8 cellular contexts compared by ENCODE assay signal in the genomic region with DNA sequence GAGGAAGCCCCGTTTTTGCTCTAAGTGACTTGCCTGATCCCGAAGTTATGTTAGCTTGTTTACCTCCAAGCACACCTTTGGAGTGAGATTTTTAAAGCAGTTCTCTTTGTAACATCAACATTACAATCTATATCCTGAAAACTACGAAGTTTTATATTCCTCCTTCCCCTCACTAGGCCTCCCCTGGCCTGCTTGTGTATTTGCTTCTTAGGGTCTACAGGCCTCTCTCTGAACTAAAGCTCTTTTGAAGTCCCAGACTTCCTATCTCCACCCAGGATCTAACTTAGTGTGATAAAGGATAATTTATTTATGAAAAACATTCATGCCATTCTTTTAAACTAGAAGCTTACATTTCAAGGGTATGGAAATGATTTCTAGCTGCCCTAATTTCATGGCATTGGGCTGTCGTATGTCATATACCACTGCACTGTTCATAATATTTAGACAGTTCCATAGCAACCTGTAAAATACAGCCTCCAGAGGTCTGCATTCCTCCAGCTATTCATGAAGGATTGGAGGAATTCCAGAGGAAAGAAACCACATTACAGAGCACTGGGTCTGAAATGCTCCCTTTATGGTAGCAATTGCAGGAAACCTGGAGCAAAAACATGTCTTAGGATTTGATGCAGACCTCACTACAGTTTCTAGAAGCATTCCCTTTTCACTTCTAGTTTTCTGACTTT. TPM values are rescaled to one million over a fixed set of nuclear protein-coding genes. Genes with fewer than 3 reads are reported as not detected.
A peak's percentile ranks its signal among the peaks of the same experiment; 100 is the strongest.
DNase-seq lines count a peak whose midpoint lies in the region; ATAC-seq and TF ChIP-seq lines count a peak whose summit lies in the region.

No MANE protein-coding gene starts in this region.

- no peaks in the 10 kb centered on the region for H3K27me3 Mint-ChIP-seq in CD8-positive, alpha-beta T cell (ENCODE audit: low read depth)

- peak overlapping the region; percentile 19 for H3K27ac ChIP-seq in CD8-positive, alpha-beta T cell (ENCODE audit: low read depth, low read length)
- peak overlapping the region in 18 of 59 donors; percentile 4 to 62 (median 28) for H3K27ac ChIP-seq in dorsolateral prefrontal cortex

- peak overlapping the region; percentile 3 for H3K4me3 Mint-ChIP-seq in CD8-positive, alpha-beta T cell

- peaks cover 13% of the 10 kb centered on the region for H3K4me1 ChIP-seq in CD8-positive, alpha-beta T cell (ENCODE audit: insufficient read depth, low read length)

- CTCF ChIA-PET in CD8-positive, alpha-beta T cell (lab: Charles Lee), result interaction anchor here (0.7 to 2.1 kb wide), 2 partner anchors 23 to 40 kb away, joined by 3 to 6 read pairs; no protein-coding TSS in a partner anchor

- H3K27ac Mint-ChIP-seq in CD8-positive, alpha-beta T cell, result peak overlapping the region; percentile 88

- no peaks in the 10 kb centered on the region for H3K9me3 Mint-ChIP-seq in CD8-positive, alpha-beta T cell

- POLR2A ChIA-PET in CD8-positive, alpha-beta T cell (lab: Charles Lee), result interaction anchor here (0.6 to 1.8 kb wide), 3 partner anchors 11 to 61 kb away, joined by 3 to 5 read pairs (median 3); no protein-coding TSS in a partner anchor

- no peaks in the 10 kb centered on the region for H3K36me3 Mint-ChIP-seq in CD8-positive, alpha-beta T cell

- H3K4me1 Mint-ChIP-seq in CD8-positive, alpha-beta T cell (ENCODE audit: low read depth), result peaks cover 28% of the 10 kb centered on the region

- no peaks in the 10 kb centered on the region for H3K36me3 ChIP-seq in CD8-positive, alpha-beta T cell (ENCODE audit: insufficient read depth, low read length)

- no peaks in the 10 kb centered on the region for H3K9me3 ChIP-seq in CD8-positive, alpha-beta T cell (ENCODE audit: low read length)

- no peak overlapping the region for H3K4me3 ChIP-seq in CD8-positive, alpha-beta T cell (ENCODE audit: low read depth, low read length)
- no peak overlapping the region for H3K4me3 ChIP-seq in dorsolateral prefrontal cortex

- H3K27me3 ChIP-seq in CD8-positive, alpha-beta T cell (ENCODE audit: insufficient read depth, low read length), result no peaks in the 10 kb centered on the region
- no peaks in the 10 kb centered on the region for H3K27me3 ChIP-seq in dorsolateral prefrontal cortex

- intact Hi-C loops in CD8-positive, alpha-beta T cell (cut with DNase I, micrococcal nuclease), result loop anchor here (1.0 to 5.0 kb wide), 5 partner anchors 12 to 68 kb away; partner anchors contain the start of gene RGS1 (in 1 of the 2)
- intact Hi-C loops in dorsolateral prefrontal cortex (cut with DNase I), result no loop called here

- no peak for TF ChIP-seq CTCF in CD8-positive, alpha-beta T cell (IDR thresholded peaks at IDR 0.05)
- no peak for TF ChIP-seq CTCF in dorsolateral prefrontal cortex (IDR thresholded peaks at IDR 0.05 in 54 of 56, conservative IDR thresholded peaks at IDR 0.05 in 2 of 56; ENCODE audit: low read depth in 1 of 56, partially characterized antibody in 56 of 56)

- ATAC-seq in CD8-positive, alpha-beta T cell, result peak; percentile 28

- DNase-seq in CD8-positive, alpha-beta T cell, result no peak
- peak; percentile 91 for DNase-seq in HT1080 (ENCODE audit: low read depth)
- peak; percentile 98 for DNase-seq in astrocyte of the hippocampus (ENCODE audit: low read depth, low spot score)
- DNase-seq in iris pigment epithelial cell (ENCODE audit: low read depth), result peak; percentile 94
- DNase-seq in stromal cell of bone marrow (ENCODE audit: low read depth), result peak; percentile 97
- no peak for DNase-seq in dorsolateral prefrontal cortex
- DNase-seq in germinal center (ENCODE audit: low spot score), result no peak
- DNase-seq in NCI-H2196 treated with DMSO at 0.1 percent for 48 hours (lab: John Stamatoyannopoulos, UW; ENCODE audit: unreplicated experiment), result no peak

RNA-seq across cellular contexts. Expression of gene RGS1, which starts 36.0 kb away (rescaled TPM):
- 100 to 1,000 TPM; 366 to 383 TPM for total RNA-seq in CD8-positive, alpha-beta T cell
- total RNA-seq in HT1080 (2014; rRNA removed; shearing (Covaris generic)), result not detected in 2 replicates
- not detected in 2 replicates for polyA plus RNA-seq in HT1080 (2015; cell fraction: cytosol; rRNA removed)
- not detected in 2 replicates for polyA plus RNA-seq in HT1080 (2015; cell fraction: nucleus; rRNA removed)
- 100 to 1,000 TPM in 6 of 120 experiments, 10 to 100 TPM in 87, 1 to 10 TPM in 27; 1.8 to 176 (median 19.2) TPM for total RNA-seq in dorsolateral prefrontal cortex

Comparison
In these comparisons a context has a peak if more than half of its experiments do, and no peak if none do; other contexts are left out.
1. DNase-seq: peak in HT1080 (single experiment), astrocyte of the hippocampus (single experiment), iris pigment epithelial cell (single experiment) and stromal cell of bone marrow (single experiment); none in CD8-positive, alpha-beta T cell (0 of 7), dorsolateral prefrontal cortex (0 of 10), germinal center (single experiment) and NCI-H2196 treated with DMSO at 0.1 percent for 48 hours (single experiment).
2. intact Hi-C loops: an anchor here in CD8-positive, alpha-beta T cell (1.0 to 5.0 kb wide); none called in dorsolateral prefrontal cortex.